14 cellular contexts compared by ENCODE assay signal in the genomic region with DNA sequence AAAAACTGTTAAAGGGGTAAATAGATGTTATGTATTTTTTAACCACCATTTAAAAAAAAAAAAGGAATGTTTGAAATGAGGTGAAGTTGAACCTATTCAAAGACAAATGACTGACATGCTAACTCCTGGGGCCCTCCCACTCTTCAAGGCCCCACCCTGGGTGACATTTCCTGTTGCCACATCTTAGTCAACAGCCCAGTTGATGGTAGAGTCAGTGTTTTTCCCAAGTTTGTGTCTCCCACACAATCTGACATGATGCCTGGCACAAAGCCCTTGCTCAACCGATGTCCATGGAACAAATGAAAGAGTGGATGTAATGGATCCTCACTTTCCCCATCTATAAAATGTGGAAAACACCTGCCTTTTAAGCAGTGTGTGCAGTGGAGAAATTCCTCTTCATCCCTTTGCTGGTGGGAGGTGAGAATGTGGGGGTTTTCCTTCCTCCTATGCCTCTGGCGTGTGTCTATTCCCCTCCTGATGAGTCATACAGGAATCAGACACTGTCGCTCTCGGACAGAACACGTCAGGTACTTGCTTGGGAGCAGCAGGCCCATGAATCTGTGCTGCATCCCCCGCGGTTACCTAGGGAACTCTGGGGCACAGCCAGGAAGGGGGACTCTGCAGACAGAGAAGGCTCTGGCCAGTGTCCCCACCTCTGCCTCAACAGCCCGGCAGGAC. TPM values are rescaled to one million over a fixed set of nuclear protein-coding genes. Genes with fewer than 3 reads are reported as not detected.
A peak's percentile ranks its signal among the peaks of the same experiment; 100 is the strongest.
DNase-seq lines count a peak whose midpoint lies in the region; ATAC-seq and TF ChIP-seq lines count a peak whose summit lies in the region.
"Had no signal": no experiment of that assay in that cellular context is flagged by ENCODE, and none has a peak within 500 bp of the region (broad histone marks: within the 10 kb centered on the region; RNA-seq: fewer than 3 reads in every experiment).

No MANE protein-coding gene starts in this region.

- in situ Hi-C loops in brain microvascular endothelial cell (cut with HindIII; ENCODE audit: low pct_ligation_motif_present, low sequenced_read_pairs) = no loop called here

- H3K27me3 ChIP-seq in brain microvascular endothelial cell (replicated peaks) = no peaks in the 10 kb centered on the region

- H3K36me3 ChIP-seq in brain microvascular endothelial cell (replicated peaks) = no peaks in the 10 kb centered on the region

- no peak for TF ChIP-seq POLR2A in NB4 (IDR thresholded peaks at IDR 0.05; ENCODE audit: extremely low read depth, insufficient read length)

- H3K27ac ChIP-seq in brain microvascular endothelial cell = no peak overlapping the region

- peak; percentile 55 for DNase-seq in CD1c-positive myeloid dendritic cell (ENCODE audit: extremely low spot score)
- peak; percentile 34 for DNase-seq in NB4 (ENCODE audit: low read depth)
- peak; percentile 76 for DNase-seq in brain microvascular endothelial cell
- peak; percentile 84 for DNase-seq in kidney glomerular epithelial cell (lab: John Stamatoyannopoulos, UW)
- DNase-seq in left lobe of liver (ENCODE audit: low spot score) = no peak
- no peak for DNase-seq in Right ventricle myocardium superior
- DNase-seq: activated CD4-positive, alpha-beta T cell treated with anti-CD3 and anti-CD28 coated beads for 48 hours; activated T-cell treated with anti-CD3 and anti-CD28 coated beads, Interleukin-2, amount 50 U/mL, for 48 hours; DMS79 treated with DMSO at 0.1 percent for 48 hours; foreskin fibroblast; MM.1S; NCI-H345 had no signal

- H3K4me3 ChIP-seq in NB4 (ENCODE audit: low read depth, low read length) = no peak overlapping the region
- H3K4me3 ChIP-seq in brain microvascular endothelial cell (ENCODE audit: low read depth, low read length) = no peak overlapping the region

- TF ChIP-seq CTCF in NB4 (IDR thresholded peaks at IDR 0.05; ENCODE audit: low read depth, low read length) (no peak), brain microvascular endothelial cell (IDR thresholded peaks at IDR 0.05; ENCODE audit: low read depth, low read length, missing control alignments) (no peak)

- ATAC-seq in HG02623 (IDR thresholded peaks at IDR 0.05; ENCODE audit: unreplicated experiment) (no peak), left lobe of liver (no peak), Right ventricle myocardium superior (ENCODE audit: poor library complexity) (no peak), GM21825 (IDR thresholded peaks at IDR 0.05; ENCODE audit: unreplicated experiment) (no peak)

- intact Hi-C loops in Right ventricle myocardium superior (cut with DNase I) = no loop called here

RNA-seq across cellular contexts. Expression of a gene that starts 13.7 kb away (rescaled TPM):
- total RNA-seq in left lobe of liver (12.0 TPM), Right ventricle myocardium superior (1.5 TPM)

Comparison
In these comparisons a context has a peak if more than half of its experiments do, and no peak if none do; other contexts are left out.
1. DNase-seq: peak in CD1c-positive myeloid dendritic cell (single experiment), NB4 (single experiment), brain microvascular endothelial cell (single experiment) and kidney glomerular epithelial cell (single experiment); none in left lobe of liver (single experiment) and Right ventricle myocardium superior (single experiment).